ENCODE assay signal across 1 cellular context in genomic region chr1:223665592-223666312, GRCh38.
TF ChIP-seq lines count a peak whose summit lies in the region.

Gene CAPN8 (minus strand): TSS chr1:223665701. CDS start chr1:223665646, 55 bp downstream.

TF ChIP-seq in HCT116, 20 proteins besides CTCF, POLR2A, EP300 and RAD21 (continued from another document):
- TF ChIP-seq, protein P1, sequence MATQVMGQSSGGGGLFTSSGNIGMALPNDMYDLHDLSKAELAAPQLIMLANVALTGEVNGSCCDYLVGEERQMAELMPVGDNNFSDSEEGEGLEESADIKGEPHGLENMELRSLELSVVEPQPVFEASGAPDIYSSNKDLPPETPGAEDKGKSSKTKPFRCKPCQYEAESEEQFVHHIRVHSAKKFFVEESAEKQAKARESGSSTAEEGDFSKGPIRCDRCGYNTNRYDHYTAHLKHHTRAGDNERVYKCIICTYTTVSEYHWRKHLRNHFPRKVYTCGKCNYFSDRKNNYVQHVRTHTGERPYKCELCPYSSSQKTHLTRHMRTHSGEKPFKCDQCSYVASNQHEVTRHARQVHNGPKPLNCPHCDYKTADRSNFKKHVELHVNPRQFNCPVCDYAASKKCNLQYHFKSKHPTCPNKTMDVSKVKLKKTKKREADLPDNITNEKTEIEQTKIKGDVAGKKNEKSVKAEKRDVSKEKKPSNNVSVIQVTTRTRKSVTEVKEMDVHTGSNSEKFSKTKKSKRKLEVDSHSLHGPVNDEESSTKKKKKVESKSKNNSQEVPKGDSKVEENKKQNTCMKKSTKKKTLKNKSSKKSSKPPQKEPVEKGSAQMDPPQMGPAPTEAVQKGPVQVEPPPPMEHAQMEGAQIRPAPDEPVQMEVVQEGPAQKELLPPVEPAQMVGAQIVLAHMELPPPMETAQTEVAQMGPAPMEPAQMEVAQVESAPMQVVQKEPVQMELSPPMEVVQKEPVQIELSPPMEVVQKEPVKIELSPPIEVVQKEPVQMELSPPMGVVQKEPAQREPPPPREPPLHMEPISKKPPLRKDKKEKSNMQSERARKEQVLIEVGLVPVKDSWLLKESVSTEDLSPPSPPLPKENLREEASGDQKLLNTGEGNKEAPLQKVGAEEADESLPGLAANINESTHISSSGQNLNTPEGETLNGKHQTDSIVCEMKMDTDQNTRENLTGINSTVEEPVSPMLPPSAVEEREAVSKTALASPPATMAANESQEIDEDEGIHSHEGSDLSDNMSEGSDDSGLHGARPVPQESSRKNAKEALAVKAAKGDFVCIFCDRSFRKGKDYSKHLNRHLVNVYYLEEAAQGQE (IDR thresholded peaks at IDR 0.05; ENCODE audit: low read depth), result no peak
- TF ChIP-seq JUND (IDR thresholded peaks at IDR 0.05) (no peak), SIN3A (IDR thresholded peaks at IDR 0.05; ENCODE audit: low read depth) (no peak), ATF3 (IDR thresholded peaks at IDR 0.05) (no peak), ELF1 (IDR thresholded peaks at IDR 0.05; ENCODE audit: borderline replicate concordance, low read depth) (no peak), ZNF274 (IDR thresholded peaks at IDR 0.05; ENCODE audit: low read depth, low read length) (no peak), EGR1 (IDR thresholded peaks at IDR 0.05; ENCODE audit: low read depth) (no peak), MAX (IDR thresholded peaks at IDR 0.05) (no peak), ZFX (IDR thresholded peaks at IDR 0.05) (no peak), POLR2AphosphoS5 (IDR thresholded peaks at IDR 0.05; ENCODE audit: low read depth, low read length) (no peak), TCF7L2 (IDR thresholded peaks at IDR 0.05; ENCODE audit: borderline replicate concordance, extremely low read depth, insufficient read depth, insufficient read length) (no peak), CBX3 (IDR thresholded peaks at IDR 0.05; ENCODE audit: low read depth) (no peak), EZH2 (IDR thresholded peaks at IDR 0.05) (no peak), EZH2phosphoT487 (IDR thresholded peaks at IDR 0.05; ENCODE audit: borderline replicate concordance) (no peak)
- TF ChIP-seq, protein P2, sequence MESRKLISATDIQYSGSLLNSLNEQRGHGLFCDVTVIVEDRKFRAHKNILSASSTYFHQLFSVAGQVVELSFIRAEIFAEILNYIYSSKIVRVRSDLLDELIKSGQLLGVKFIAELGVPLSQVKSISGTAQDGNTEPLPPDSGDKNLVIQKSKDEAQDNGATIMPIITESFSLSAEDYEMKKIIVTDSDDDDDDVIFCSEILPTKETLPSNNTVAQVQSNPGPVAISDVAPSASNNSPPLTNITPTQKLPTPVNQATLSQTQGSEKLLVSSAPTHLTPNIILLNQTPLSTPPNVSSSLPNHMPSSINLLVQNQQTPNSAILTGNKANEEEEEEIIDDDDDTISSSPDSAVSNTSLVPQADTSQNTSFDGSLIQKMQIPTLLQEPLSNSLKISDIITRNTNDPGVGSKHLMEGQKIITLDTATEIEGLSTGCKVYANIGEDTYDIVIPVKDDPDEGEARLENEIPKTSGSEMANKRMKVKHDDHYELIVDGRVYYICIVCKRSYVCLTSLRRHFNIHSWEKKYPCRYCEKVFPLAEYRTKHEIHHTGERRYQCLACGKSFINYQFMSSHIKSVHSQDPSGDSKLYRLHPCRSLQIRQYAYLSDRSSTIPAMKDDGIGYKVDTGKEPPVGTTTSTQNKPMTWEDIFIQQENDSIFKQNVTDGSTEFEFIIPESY (IDR thresholded peaks at IDR 0.05; ENCODE audit: extremely low read depth, insufficient replicate concordance, low read length), result no peak
